ENCODE assay signal across 1 cellular context in genomic region chr12:6423267-6424007, GRCh38.
TF ChIP-seq lines count a peak whose summit lies in the region.

No MANE protein-coding gene starts in this region.

TF ChIP-seq in HEK293, 187 proteins besides CTCF, POLR2A, EP300 and RAD21 (continued from another document and continues in another):
- TF ChIP-seq ZNF501 (tag by site-specific recombination; IDR thresholded peaks at IDR 0.05) (no peak), ZBTB20 (tag by site-specific recombination; IDR thresholded peaks at IDR 0.05) (no peak), YY1 (tag by site-specific recombination; IDR thresholded peaks at IDR 0.05) (no peak), EGR2 (tag by site-specific recombination; IDR thresholded peaks at IDR 0.05; ENCODE audit: low read depth) (no peak), KLF7 (tag by site-specific recombination; IDR thresholded peaks at IDR 0.05; ENCODE audit: borderline replicate concordance) (no peak), KLF9 (tag by site-specific recombination; IDR thresholded peaks at IDR 0.05; ENCODE audit: low read depth) (no peak), ZNF23 (tag by site-specific recombination; IDR thresholded peaks at IDR 0.05; ENCODE audit: borderline replicate concordance) (no peak), ZNF155 (tag by site-specific recombination; IDR thresholded peaks at IDR 0.05) (no peak), ZNF24 (tag by site-specific recombination; IDR thresholded peaks at IDR 0.05) (peak; percentile 51; the same call in 1 of the 2 replicates), YY2 (tag by site-specific recombination; IDR thresholded peaks at IDR 0.05) (no peak), HOXD13 (CRISPR knock-in tag; IDR thresholded peaks at IDR 0.05; ENCODE audit: borderline replicate concordance) (no peak), ZNF394 (tag by site-specific recombination; IDR thresholded peaks at IDR 0.05; ENCODE audit: borderline replicate concordance) (no peak), ZSCAN16 (tag by site-specific recombination; IDR thresholded peaks at IDR 0.05) (no peak), ZNF596 (tag by site-specific recombination; IDR thresholded peaks at IDR 0.05) (no peak), ZNF350 (tag by site-specific recombination; IDR thresholded peaks at IDR 0.05) (no peak), ZNF707 (tag by site-specific recombination; IDR thresholded peaks at IDR 0.05) (no peak), ZBTB7A (tag by site-specific recombination; IDR thresholded peaks at IDR 0.05; ENCODE audit: low read depth) (no peak), ZNF112 (tag by site-specific recombination; IDR thresholded peaks at IDR 0.05) (no peak), ZBTB21 (tag by site-specific recombination; IDR thresholded peaks at IDR 0.05) (peak; percentile 32; the same call in 1 of the 2 replicates), ZNF548 (tag by site-specific recombination; IDR thresholded peaks at IDR 0.05) (no peak), ZNF140 (tag by site-specific recombination; IDR thresholded peaks at IDR 0.05) (no peak), SP3 (tag by site-specific recombination; IDR thresholded peaks at IDR 0.05) (no peak), ZNF623 (tag by site-specific recombination; IDR thresholded peaks at IDR 0.05) (no peak), KLF10 (tag by site-specific recombination; IDR thresholded peaks at IDR 0.05) (no peak), ZNF146 (tag by site-specific recombination; IDR thresholded peaks at IDR 0.05) (peak; percentile 90), ZNF366 (tag by site-specific recombination; conservative IDR thresholded peaks at IDR 0.05) (no peak), ZNF292 (tag by site-specific recombination; IDR thresholded peaks at IDR 0.05; ENCODE audit: borderline replicate concordance, low read depth) (no peak), ZNF664 (tag by site-specific recombination; IDR thresholded peaks at IDR 0.05) (no peak), PRDM6 (tag by site-specific recombination; IDR thresholded peaks at IDR 0.05) (no peak), ZNF48 (tag by site-specific recombination; IDR thresholded peaks at IDR 0.05) (no peak), ZNF670 (tag by site-specific recombination; IDR thresholded peaks at IDR 0.05; ENCODE audit: low read depth) (no peak), ZNF175 (tag by site-specific recombination; IDR thresholded peaks at IDR 0.05) (no peak), REPIN1 (tag by site-specific recombination; IDR thresholded peaks at IDR 0.05; ENCODE audit: low read depth) (no peak), ZBTB17 (tag by site-specific recombination; IDR thresholded peaks at IDR 0.05) (peak; percentile 47), OVOL3 (tag by site-specific recombination; IDR thresholded peaks at IDR 0.05) (no peak), MEIS1 (CRISPR knock-in tag; IDR thresholded peaks at IDR 0.05; ENCODE audit: borderline replicate concordance) (no peak), ZNF169 (tag by site-specific recombination; IDR thresholded peaks at IDR 0.05) (no peak), SP2 (tag by site-specific recombination; IDR thresholded peaks at IDR 0.05) (no peak), ZNF302 (tag by site-specific recombination; IDR thresholded peaks at IDR 0.05; ENCODE audit: low read depth) (no peak), TCF7L2 (IDR thresholded peaks at IDR 0.05; ENCODE audit: borderline replicate concordance, low read depth, low read length) (no peak), ZNF639 (tag by site-specific recombination; IDR thresholded peaks at IDR 0.05) (no peak), ZNF2 (tag by site-specific recombination; IDR thresholded peaks at IDR 0.05) (peak; percentile 56; the same call in 1 of the 2 replicates), ZNF530 (tag by site-specific recombination; IDR thresholded peaks at IDR 0.05; ENCODE audit: low read depth) (no peak)
- TF ChIP-seq, protein P1, sequence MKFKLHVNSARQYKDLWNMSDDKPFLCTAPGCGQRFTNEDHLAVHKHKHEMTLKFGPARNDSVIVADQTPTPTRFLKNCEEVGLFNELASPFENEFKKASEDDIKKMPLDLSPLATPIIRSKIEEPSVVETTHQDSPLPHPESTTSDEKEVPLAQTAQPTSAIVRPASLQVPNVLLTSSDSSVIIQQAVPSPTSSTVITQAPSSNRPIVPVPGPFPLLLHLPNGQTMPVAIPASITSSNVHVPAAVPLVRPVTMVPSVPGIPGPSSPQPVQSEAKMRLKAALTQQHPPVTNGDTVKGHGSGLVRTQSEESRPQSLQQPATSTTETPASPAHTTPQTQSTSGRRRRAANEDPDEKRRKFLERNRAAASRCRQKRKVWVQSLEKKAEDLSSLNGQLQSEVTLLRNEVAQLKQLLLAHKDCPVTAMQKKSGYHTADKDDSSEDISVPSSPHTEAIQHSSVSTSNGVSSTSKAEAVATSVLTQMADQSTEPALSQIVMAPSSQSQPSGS (tag by site-specific recombination; IDR thresholded peaks at IDR 0.05; ENCODE audit: low read depth), result no peak
- TF ChIP-seq, protein P2, sequence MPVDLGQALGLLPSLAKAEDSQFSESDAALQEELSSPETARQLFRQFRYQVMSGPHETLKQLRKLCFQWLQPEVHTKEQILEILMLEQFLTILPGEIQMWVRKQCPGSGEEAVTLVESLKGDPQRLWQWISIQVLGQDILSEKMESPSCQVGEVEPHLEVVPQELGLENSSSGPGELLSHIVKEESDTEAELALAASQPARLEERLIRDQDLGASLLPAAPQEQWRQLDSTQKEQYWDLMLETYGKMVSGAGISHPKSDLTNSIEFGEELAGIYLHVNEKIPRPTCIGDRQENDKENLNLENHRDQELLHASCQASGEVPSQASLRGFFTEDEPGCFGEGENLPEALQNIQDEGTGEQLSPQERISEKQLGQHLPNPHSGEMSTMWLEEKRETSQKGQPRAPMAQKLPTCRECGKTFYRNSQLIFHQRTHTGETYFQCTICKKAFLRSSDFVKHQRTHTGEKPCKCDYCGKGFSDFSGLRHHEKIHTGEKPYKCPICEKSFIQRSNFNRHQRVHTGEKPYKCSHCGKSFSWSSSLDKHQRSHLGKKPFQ (tag by site-specific recombination; IDR thresholded peaks at IDR 0.05), result peak; percentile 57; the same call in 1 of the 2 replicates
- TF ChIP-seq, protein P3, sequence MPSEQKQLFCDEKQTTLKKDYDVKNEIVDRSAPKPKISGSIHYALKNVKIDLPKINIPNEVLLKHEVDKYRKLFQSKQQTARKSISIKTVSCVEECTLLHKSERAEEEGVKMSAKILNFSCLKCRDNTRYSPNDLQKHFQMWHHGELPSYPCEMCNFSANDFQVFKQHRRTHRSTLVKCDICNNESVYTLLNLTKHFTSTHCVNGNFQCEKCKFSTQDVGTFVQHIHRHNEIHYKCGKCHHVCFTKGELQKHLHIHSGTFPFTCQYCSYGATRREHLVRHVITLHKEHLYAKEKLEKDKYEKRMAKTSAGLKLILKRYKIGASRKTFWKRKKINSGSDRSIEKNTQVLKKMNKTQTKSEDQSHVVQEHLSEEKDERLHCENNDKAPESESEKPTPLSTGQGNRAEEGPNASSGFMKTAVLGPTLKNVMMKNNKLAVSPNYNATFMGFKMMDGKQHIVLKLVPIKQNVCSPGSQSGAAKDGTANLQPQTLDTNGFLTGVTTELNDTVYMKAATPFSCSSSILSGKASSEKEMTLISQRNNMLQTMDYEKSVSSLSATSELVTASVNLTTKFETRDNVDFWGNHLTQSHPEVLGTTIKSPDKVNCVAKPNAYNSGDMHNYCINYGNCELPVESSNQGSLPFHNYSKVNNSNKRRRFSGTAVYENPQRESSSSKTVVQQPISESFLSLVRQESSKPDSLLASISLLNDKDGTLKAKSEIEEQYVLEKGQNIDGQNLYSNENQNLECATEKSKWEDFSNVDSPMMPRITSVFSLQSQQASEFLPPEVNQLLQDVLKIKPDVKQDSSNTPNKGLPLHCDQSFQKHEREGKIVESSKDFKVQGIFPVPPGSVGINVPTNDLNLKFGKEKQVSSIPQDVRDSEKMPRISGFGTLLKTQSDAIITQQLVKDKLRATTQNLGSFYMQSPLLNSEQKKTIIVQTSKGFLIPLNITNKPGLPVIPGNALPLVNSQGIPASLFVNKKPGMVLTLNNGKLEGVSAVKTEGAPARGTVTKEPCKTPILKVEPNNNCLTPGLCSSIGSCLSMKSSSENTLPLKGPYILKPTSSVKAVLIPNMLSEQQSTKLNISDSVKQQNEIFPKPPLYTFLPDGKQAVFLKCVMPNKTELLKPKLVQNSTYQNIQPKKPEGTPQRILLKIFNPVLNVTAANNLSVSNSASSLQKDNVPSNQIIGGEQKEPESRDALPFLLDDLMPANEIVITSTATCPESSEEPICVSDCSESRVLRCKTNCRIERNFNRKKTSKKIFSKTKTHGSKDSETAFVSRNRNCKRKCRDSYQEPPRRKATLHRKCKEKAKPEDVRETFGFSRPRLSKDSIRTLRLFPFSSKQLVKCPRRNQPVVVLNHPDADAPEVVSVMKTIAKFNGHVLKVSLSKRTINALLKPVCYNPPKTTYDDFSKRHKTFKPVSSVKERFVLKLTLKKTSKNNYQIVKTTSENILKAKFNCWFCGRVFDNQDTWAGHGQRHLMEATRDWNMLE (tag by site-specific recombination; conservative IDR thresholded peaks at IDR 0.05; ENCODE audit: low read depth), result no peak
- TF ChIP-seq, protein P4, sequence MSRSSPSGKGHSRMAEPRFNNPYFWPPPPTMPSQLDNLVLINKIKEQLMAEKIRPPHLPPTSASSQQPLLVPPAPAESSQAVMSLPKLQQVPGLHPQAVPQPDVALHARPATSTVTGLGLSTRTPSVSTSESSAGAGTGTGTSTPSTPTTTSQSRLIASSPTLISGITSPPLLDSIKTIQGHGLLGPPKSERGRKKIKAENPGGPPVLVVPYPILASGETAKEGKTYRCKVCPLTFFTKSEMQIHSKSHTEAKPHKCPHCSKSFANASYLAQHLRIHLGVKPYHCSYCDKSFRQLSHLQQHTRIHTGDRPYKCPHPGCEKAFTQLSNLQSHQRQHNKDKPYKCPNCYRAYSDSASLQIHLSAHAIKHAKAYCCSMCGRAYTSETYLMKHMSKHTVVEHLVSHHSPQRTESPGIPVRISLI (tag by site-specific recombination; IDR thresholded peaks at IDR 0.05), result no peak
- TF ChIP-seq, protein P5, sequence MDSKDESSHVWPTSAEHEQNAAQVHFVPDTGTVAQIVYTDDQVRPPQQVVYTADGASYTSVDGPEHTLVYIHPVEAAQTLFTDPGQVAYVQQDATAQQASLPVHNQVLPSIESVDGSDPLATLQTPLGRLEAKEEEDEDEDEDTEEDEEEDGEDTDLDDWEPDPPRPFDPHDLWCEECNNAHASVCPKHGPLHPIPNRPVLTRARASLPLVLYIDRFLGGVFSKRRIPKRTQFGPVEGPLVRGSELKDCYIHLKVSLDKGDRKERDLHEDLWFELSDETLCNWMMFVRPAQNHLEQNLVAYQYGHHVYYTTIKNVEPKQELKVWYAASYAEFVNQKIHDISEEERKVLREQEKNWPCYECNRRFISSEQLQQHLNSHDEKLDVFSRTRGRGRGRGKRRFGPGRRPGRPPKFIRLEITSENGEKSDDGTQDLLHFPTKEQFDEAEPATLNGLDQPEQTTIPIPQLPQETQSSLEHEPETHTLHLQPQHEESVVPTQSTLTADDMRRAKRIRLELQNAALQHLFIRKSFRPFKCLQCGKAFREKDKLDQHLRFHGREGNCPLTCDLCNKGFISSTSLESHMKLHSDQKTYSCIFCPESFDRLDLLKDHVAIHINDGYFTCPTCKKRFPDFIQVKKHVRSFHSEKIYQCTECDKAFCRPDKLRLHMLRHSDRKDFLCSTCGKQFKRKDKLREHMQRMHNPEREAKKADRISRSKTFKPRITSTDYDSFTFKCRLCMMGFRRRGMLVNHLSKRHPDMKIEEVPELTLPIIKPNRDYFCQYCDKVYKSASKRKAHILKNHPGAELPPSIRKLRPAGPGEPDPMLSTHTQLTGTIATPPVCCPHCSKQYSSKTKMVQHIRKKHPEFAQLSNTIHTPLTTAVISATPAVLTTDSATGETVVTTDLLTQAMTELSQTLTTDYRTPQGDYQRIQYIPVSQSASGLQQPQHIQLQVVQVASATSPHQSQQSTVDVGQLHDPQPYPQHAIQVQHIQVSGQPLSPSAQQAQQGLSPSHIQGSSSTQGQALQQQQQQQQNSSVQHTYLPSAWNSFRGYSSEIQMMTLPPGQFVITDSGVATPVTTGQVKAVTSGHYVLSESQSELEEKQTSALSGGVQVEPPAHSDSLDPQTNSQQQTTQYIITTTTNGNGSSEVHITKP (tag by site-specific recombination; IDR thresholded peaks at IDR 0.05), result no peak
